In genomic region chr3:136545664-136546266, GRCh38 we compare ENCODE assay signal across 10 cellular contexts.
DNase-seq lines count a peak whose midpoint lies in the region; ATAC-seq and TF ChIP-seq lines count a peak whose summit lies in the region.
"Had no signal": no experiment of that assay in that cellular context is flagged by ENCODE, and none has a peak within 500 bp of the region (broad histone marks: within the 10 kb centered on the region; RNA-seq: fewer than 3 reads in every experiment).

No MANE protein-coding gene starts in this region.

- no peaks in the 10 kb centered on the region for H3K27me3 ChIP-seq in SK-N-SH (ENCODE audit: insufficient read depth)
- H3K27me3 ChIP-seq: BLaER1 had no signal

- TF ChIP-seq CTCF in SK-N-SH (IDR thresholded peaks at IDR 0.05) = peak; percentile 45

- CTCF ChIA-PET in SK-N-SH (lab: Yijun Ruan, JAX) = interaction anchor here (0.6 to 2.6 kb wide), 6 partner anchors 9 to 468 kb away, joined by 3 to 24 read pairs (median 3); partner anchors contain the start of gene STAG1

- no peak overlapping the region for H3K9ac ChIP-seq in SK-N-SH
- H3K9ac ChIP-seq: BLaER1 had no signal

- no peak for ATAC-seq in GM21528 (IDR thresholded peaks at IDR 0.05; ENCODE audit: low FRiP score, unreplicated experiment)

- POLR2A ChIA-PET in SK-N-SH (lab: Yijun Ruan, JAX) = interaction anchor here (1.0 kb wide), 1 partner anchor 207 kb away, joined by 8 read pairs; the partner anchor contains the start of gene STAG1

- no peaks in the 10 kb centered on the region for H3K9me2 ChIP-seq in SK-N-SH

- WGBS in SK-N-SH (ENCODE audit: low lambda C conversion rate) = 98% methylated on average over 3 of the region's 3 CpGs

- TF ChIP-seq EP300 in SK-N-SH (IDR thresholded peaks at IDR 0.05; ENCODE audit: borderline replicate concordance in 1 of 2, low read depth in 1 of 2, low read length in 1 of 2) = no peak

- peaks cover 0 to 12% of the 10 kb centered on the region in 2 experiments; a peak in 1 of 4 replicates for H3K4me1 ChIP-seq in SK-N-SH (ENCODE audit: control insufficient read depth in 1 of 2, insufficient read depth in 2 of 2, low read depth in 1 of 2, low read length in 1 of 2)
- H3K4me1 ChIP-seq: BLaER1 had no signal

- H3K79me2 ChIP-seq in SK-N-SH (ENCODE audit: insufficient read depth) = peaks cover 10% of the 10 kb centered on the region; the same call in 1 of the 2 replicates

- TF ChIP-seq RAD21 in SK-N-SH (IDR thresholded peaks at IDR 0.05; ENCODE audit: low read length) = peak; percentile 63

- H3K9me3 ChIP-seq in SK-N-SH = no peaks in the 10 kb centered on the region
- H3K9me3 ChIP-seq: BLaER1 had no signal

- no peak overlapping the region for H3K4me2 ChIP-seq in SK-N-SH
- H3K4me2 ChIP-seq: BLaER1 had no signal

- peak; percentile 25 for DNase-seq in NCI-H82 (lab: John Stamatoyannopoulos, UW)
- no peak for DNase-seq in NCI-H82 treated with DMSO at 0.1 percent for 48 hours (lab: John Stamatoyannopoulos, UW; ENCODE audit: unreplicated experiment)
- DNase-seq in SK-N-SH = no peak
- peak; percentile 72 for DNase-seq in fibroblast of peridontal ligament (ENCODE audit: extremely low read depth)
- DNase-seq in putamen (ENCODE audit: low spot score) = peak; percentile 6
- no peak for DNase-seq in stimulated activated CD4-positive, alpha-beta T cell treated with anti-CD3 and anti-CD28 coated beads, Interleukin-15, amount 100 ng/mL, for 24 hours
- no peak for DNase-seq in NCI-H2227 (lab: John Stamatoyannopoulos, UW; ENCODE audit: unreplicated experiment)
- DNase-seq: activated CD4-positive, alpha-beta T cell treated with anti-CD3 and anti-CD28 coated beads for 4 hours had no signal

- peaks cover 6% of the 10 kb centered on the region for H3F3A ChIP-seq in SK-N-SH (replicated peaks; ENCODE audit: insufficient read depth)

- no peak overlapping the region for H3K4me3 ChIP-seq in SK-N-SH (ENCODE audit: low read depth in 2 of 2, low read length in 1 of 2)
- H3K4me3 ChIP-seq: BLaER1 had no signal

- H3K27ac ChIP-seq in SK-N-SH (ENCODE audit: low read depth in 2 of 2, low read length in 1 of 2) = no peak overlapping the region
- H3K27ac ChIP-seq: BLaER1 had no signal

- H4K20me1 ChIP-seq in SK-N-SH (ENCODE audit: insufficient read depth) = peaks cover 10% of the 10 kb centered on the region; the same call in 1 of the 2 replicates
- H4K20me1 ChIP-seq: BLaER1 had no signal

- no peak overlapping the region for H2AFZ ChIP-seq in SK-N-SH (ENCODE audit: low read depth)

- peaks cover 0 to 12% of the 10 kb centered on the region in 2 experiments for H3K36me3 ChIP-seq in SK-N-SH (replicated peaks in 1 of 2; ENCODE audit: control insufficient read depth in 1 of 2, insufficient read depth in 2 of 2, low read length in 1 of 2)

TF ChIP-seq in SK-N-SH, 30 proteins besides CTCF, POLR2A, EP300 and RAD21:
- TF ChIP-seq SMC3 (IDR thresholded peaks at IDR 0.05; ENCODE audit: low read depth, low read length) = peak; percentile 13; the same call in 1 of the 2 replicates
- TF ChIP-seq EZH2phosphoT487 (IDR thresholded peaks at IDR 0.05; ENCODE audit: borderline replicate concordance, low read depth) = no peak

Comparison
In these comparisons a context has a peak if more than half of its experiments do, and no peak if none do; other contexts are left out.
1. DNase-seq: peak in NCI-H82 (single experiment), fibroblast of peridontal ligament (single experiment) and putamen (single experiment); none in NCI-H82 treated with DMSO at 0.1 percent for 48 hours (single experiment), SK-N-SH (single experiment), stimulated activated CD4-positive, alpha-beta T cell treated with anti-CD3 and anti-CD28 coated beads, Interleukin-15, amount 100 ng/mL, for 24 hours (single experiment) and NCI-H2227 (single experiment).